Comparison of ENCODE assay signal across 8 cellular contexts in the genomic region with DNA sequence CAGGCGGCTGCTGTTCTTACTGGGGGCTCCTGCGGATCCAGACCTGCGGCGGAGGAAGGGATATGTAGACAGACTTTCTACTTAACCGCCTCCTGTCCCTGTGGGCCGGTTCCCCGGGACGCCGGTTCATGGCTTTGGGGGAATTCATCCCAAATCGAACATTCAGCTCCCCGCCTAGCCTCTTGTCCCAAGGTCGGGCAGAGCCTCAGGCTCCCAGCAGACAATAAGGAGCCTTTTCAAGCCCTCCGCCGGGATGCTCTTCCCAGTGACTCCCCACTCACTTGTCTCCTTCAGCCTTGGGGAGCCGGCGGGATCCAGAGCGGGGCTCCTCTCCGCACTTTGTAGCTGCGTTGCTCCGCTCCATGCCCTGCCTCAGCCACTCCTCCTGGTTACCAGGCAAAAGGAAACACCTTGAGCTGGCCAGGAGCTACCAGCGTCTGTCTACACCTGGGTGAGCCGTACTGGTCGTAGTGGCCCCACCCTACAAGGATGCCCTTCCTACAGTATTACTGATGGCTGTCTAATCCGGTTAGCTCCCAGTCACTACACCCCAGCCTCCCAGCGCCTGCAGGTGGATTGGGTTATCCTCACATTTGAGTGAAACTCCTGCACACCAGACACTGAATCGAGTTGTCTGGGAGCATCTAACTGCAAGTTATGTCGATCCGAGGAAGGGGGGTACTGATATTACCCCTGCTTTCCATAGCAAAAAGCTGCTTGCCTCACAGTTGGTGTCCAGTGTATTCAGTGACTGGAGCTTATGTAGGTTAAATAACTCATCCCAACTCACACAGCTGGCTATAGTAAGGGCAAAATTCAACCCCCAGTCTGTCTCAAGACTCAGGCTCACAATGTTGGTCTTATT. TPM values are rescaled to one million over a fixed set of nuclear protein-coding genes. Genes with fewer than 3 reads are reported as not detected.
DNase-seq lines count a peak whose midpoint lies in the region; ATAC-seq and TF ChIP-seq lines count a peak whose summit lies in the region.

A gene with protein sequence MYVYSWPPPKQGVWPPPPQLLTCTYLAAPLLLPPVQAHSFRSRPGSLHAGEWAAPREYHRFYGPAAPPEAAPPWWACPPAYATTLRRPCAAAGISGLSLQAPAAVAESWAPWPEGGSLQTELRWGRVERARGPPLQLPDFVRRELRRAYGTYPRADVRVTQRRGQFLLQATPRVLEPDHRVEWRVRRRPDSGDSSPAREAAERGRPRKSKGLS (minus strand): TSS at position 439 of the 865 bp plus-strand sequence. CDS start 450 bp downstream, outside the sequence.

- H3K36me3 Mint-ChIP-seq in T-helper 1 cell treated with Interleukin-12 subunit alpha and Interleukin-12 subunit beta and Interleukin-4 antibody, amounts not matched to agents 30 μg/mL and 1 μg/mL, for 36 hours (ENCODE audit: low read depth) = peaks cover 8% of the 10 kb centered on the region
- peaks cover 2% of the 10 kb centered on the region for H3K36me3 Mint-ChIP-seq in T-helper 17 cell (ENCODE audit: low read depth)

- no peaks in the 10 kb centered on the region for H3K27me3 Mint-ChIP-seq in T-helper 1 cell treated with Interleukin-12 subunit alpha and Interleukin-12 subunit beta and Interleukin-4 antibody, amounts not matched to agents 30 μg/mL and 1 μg/mL, for 36 hours (ENCODE audit: low read depth)
- no peaks in the 10 kb centered on the region for H3K27me3 Mint-ChIP-seq in T-helper 17 cell

- DNase-seq in T-helper 1 cell (no peak), T-helper 17 cell (no peak), fibroblast of villous mesenchyme (ENCODE audit: low read depth) (no peak), sigmoid colon (no peak), SKM-1 treated with dmso at 0.1 percent for 144 hours (lab: John Stamatoyannopoulos, UW; ENCODE audit: unreplicated experiment) (no peak), germinal center (ENCODE audit: low spot score) (no peak), NCI-H1048 (lab: John Stamatoyannopoulos, UW) (no peak)

- TF ChIP-seq POLR2A in sigmoid colon (IDR thresholded peaks at IDR 0.05) = no peak

- H3K4me1 ChIP-seq in sigmoid colon = peaks cover 0 to 20% (median 17%) of the 10 kb centered on the region in 4 donors

- H3K36me3 ChIP-seq in sigmoid colon = no peaks in the 10 kb centered on the region

- H3K4me1 Mint-ChIP-seq in T-helper 1 cell treated with Interleukin-12 subunit alpha and Interleukin-12 subunit beta and Interleukin-4 antibody, amounts not matched to agents 30 μg/mL and 1 μg/mL, for 36 hours (ENCODE audit: low read depth) = peaks cover 25% of the 10 kb centered on the region
- H3K4me1 Mint-ChIP-seq in T-helper 17 cell = peaks cover 15% of the 10 kb centered on the region

- no peaks in the 10 kb centered on the region for H3K9me3 Mint-ChIP-seq in T-helper 1 cell treated with Interleukin-12 subunit alpha and Interleukin-12 subunit beta and Interleukin-4 antibody, amounts not matched to agents 30 μg/mL and 1 μg/mL, for 36 hours

- TF ChIP-seq CTCF in fibroblast of villous mesenchyme (IDR thresholded peaks at IDR 0.05; ENCODE audit: insufficient read depth, low read depth, low read length) (no peak), sigmoid colon (IDR thresholded peaks at IDR 0.05) (no peak)

- ATAC-seq in T-helper 17 cell = no peak

- peak within 1 kb of the TSS; percentile 73 for H3K4me3 ChIP-seq in fibroblast of villous mesenchyme (ENCODE audit: low read depth, low read length)
- peak within 1 kb of the TSS; percentile 60 to 86 (median 70) for H3K4me3 ChIP-seq in sigmoid colon

- H3K4me3 Mint-ChIP-seq in T-helper 1 cell treated with Interleukin-12 subunit alpha and Interleukin-12 subunit beta and Interleukin-4 antibody, amounts not matched to agents 30 μg/mL and 1 μg/mL, for 36 hours = peak within 1 kb of the TSS; percentile 81
- H3K4me3 Mint-ChIP-seq in T-helper 17 cell = peak within 1 kb of the TSS; percentile 94

- H3K27ac Mint-ChIP-seq in T-helper 1 cell treated with Interleukin-12 subunit alpha and Interleukin-12 subunit beta and Interleukin-4 antibody, amounts not matched to agents 30 μg/mL and 1 μg/mL, for 36 hours = peak within 1 kb of the TSS; percentile 80
- H3K27ac Mint-ChIP-seq in T-helper 17 cell = peak within 1 kb of the TSS; percentile 82

- WGBS in sigmoid colon, 2 donors = 8 to 27% methylated on average over 28 of the region's 28 CpGs

- H3K27me3 ChIP-seq in sigmoid colon = no peaks in the 10 kb centered on the region

- intact Hi-C loops in sigmoid colon (cut with DNase I) = loop anchor here (2.0 kb wide), 1 partner anchor 19 kb away; a partner anchor contains a TSS

- TF ChIP-seq EP300 in sigmoid colon (IDR thresholded peaks at IDR 0.05) = no peak

- peak within 1 kb of the TSS; percentile 83 to 88 (median 84) for H3K27ac ChIP-seq in sigmoid colon

- no peaks in the 10 kb centered on the region for H3K9me3 ChIP-seq in T-helper 17 cell (ENCODE audit: control insufficient read depth, low read length, poor library complexity, severe bottlenecking)
- H3K9me3 ChIP-seq in sigmoid colon = no peaks in the 10 kb centered on the region

RNA-seq across cellular contexts. Expression of the gene that starts here (rescaled TPM):
- total RNA-seq in T-helper 17 cell (under 1 TPM in 1 of 2 donors, not detected in 1; 0.50 TPM), fibroblast of villous mesenchyme (not detected in 2 replicates), sigmoid colon (under 1 TPM in 1 of 4 donors, not detected in 3; 0.36 TPM)
- 1 to 10 TPM in 2 of 3 donors, under 1 TPM in 1; 0.92 to 2.4 (median 1.1) TPM for polyA plus RNA-seq in sigmoid colon
